8 cellular contexts compared by ENCODE assay signal in genomic region chr6:53347921-53348435, GRCh38. TPM values are rescaled to one million over a fixed set of nuclear protein-coding genes. Genes with fewer than 3 reads are reported as not detected.
DNase-seq lines count a peak whose midpoint lies in the region; ATAC-seq and TF ChIP-seq lines count a peak whose summit lies in the region.

No MANE protein-coding gene starts in this region.

- peak overlapping the region; percentile 95 for H3K4me3 Mint-ChIP-seq in activated naive CD4-positive, alpha-beta T cell treated with anti-CD3 and anti-CD28 coated beads, Interleukin-2, amount 50 U/mL, for 24 hours

- no peaks in the 10 kb centered on the region for H3K9me3 Mint-ChIP-seq in activated naive CD4-positive, alpha-beta T cell treated with anti-CD3 and anti-CD28 coated beads, Interleukin-2, amount 50 U/mL, for 24 hours

- H3K27ac Mint-ChIP-seq in activated naive CD4-positive, alpha-beta T cell treated with anti-CD3 and anti-CD28 coated beads, Interleukin-2, amount 50 U/mL, for 24 hours, result peak overlapping the region; percentile 93

- peaks cover 50% of the 10 kb centered on the region for H3K4me1 Mint-ChIP-seq in activated naive CD4-positive, alpha-beta T cell treated with anti-CD3 and anti-CD28 coated beads, Interleukin-2, amount 50 U/mL, for 24 hours

- no peaks in the 10 kb centered on the region for H3K27me3 Mint-ChIP-seq in activated naive CD4-positive, alpha-beta T cell treated with anti-CD3 and anti-CD28 coated beads, Interleukin-2, amount 50 U/mL, for 24 hours

- ATAC-seq in GM19395 (IDR thresholded peaks at IDR 0.05; ENCODE audit: unreplicated experiment) (peak; percentile 35), HG03571 (IDR thresholded peaks at IDR 0.05; ENCODE audit: unreplicated experiment) (peak; percentile 16)

- H3K36me3 Mint-ChIP-seq in activated naive CD4-positive, alpha-beta T cell treated with anti-CD3 and anti-CD28 coated beads, Interleukin-2, amount 50 U/mL, for 24 hours, result peaks cover 8% of the 10 kb centered on the region

- DNase-seq in C1 segment of cervical spinal cord (lab: John Stamatoyannopoulos, UW), result peak in 12 of 14 donors; percentile 34 to 77 (median 68)
- DNase-seq in globus pallidus (ENCODE audit: low spot score), result peak; percentile 73
- DNase-seq in nucleus accumbens (lab: John Stamatoyannopoulos, UW), result peak in 53 of 56 donors; percentile 17 to 83 (median 61)
- DNase-seq in ureter (ENCODE audit: low spot score), result peak; percentile 66

TF ChIP-seq in PFSK-1, 5 proteins besides CTCF, POLR2A, EP300 and RAD21:
- no peak for TF ChIP-seq POLR2AphosphoS5 (IDR thresholded peaks at IDR 0.05; ENCODE audit: low read depth, low read length)
- peak; percentile 49; the same call in 1 of the 2 replicates for TF ChIP-seq SIN3A (IDR thresholded peaks at IDR 0.05; ENCODE audit: borderline replicate concordance, insufficient read depth, low read length)

RNA-seq across cellular contexts. Expression of gene ELOVL5, which starts 0.8 kb away (rescaled TPM):
- polyA plus RNA-seq in PFSK-1 (2012; ENCODE audit: insufficient read length, low read depth), result 68.2 TPM
- 64.5 TPM for total RNA-seq in ureter

Comparison
In these comparisons a context has a peak if more than half of its experiments do, and no peak if none do; other contexts are left out.
1. Peak in every context shown above with its lines: DNase-seq and ATAC-seq.